In genomic region chr18:51107594-51108305, GRCh38 we compare ENCODE assay signal across 12 cellular contexts.
A peak's percentile ranks its signal among the peaks of the same experiment; 100 is the strongest.
DNase-seq lines count a peak whose midpoint lies in the region; ATAC-seq and TF ChIP-seq lines count a peak whose summit lies in the region.
"Had no signal": no experiment of that assay in that cellular context is flagged by ENCODE, and none has a peak within 500 bp of the region (broad histone marks: within the 10 kb centered on the region; RNA-seq: fewer than 3 reads in every experiment).

No MANE protein-coding gene starts in this region.

- DNase-seq in activated naive CD4-positive, alpha-beta T cell treated with anti-CD3 and anti-CD28 coated beads, Interleukin-2, amount 10 ng/mL, durations not matched to agents 7 days and 5 days, result no peak
- DNase-seq in activated naive CD4-positive, alpha-beta T cell treated with Interleukin-2 at 50 U/mL for 16 hours, result no peak
- DNase-seq in MM.1S (no peak), NCI-H524 (lab: John Stamatoyannopoulos, UW) (no peak), 8988T (no peak)
- no peak for DNase-seq in effector memory CD8-positive, alpha-beta T cell
- peak in 1 of 2 donors; percentile 11 for DNase-seq in stimulated activated naive CD8-positive, alpha-beta T cell treated with anti-CD3 and anti-CD28 coated beads, Interleukin-15, amount 100 ng/mL, for 72 hours
- DNase-seq: gastrocnemius medialis, left ventricle myocardium inferior, NCI-H187, stomach had no signal

- no peaks in the 10 kb centered on the region for H3K79me2 ChIP-seq in MM.1S (ENCODE audit: low read length)

- no peaks in the 10 kb centered on the region for H3K36me3 ChIP-seq in MM.1S (replicated peaks; ENCODE audit: insufficient read depth, low read length)
- H3K36me3 ChIP-seq: gastrocnemius medialis, left ventricle myocardium inferior, stomach had no signal

- H3K9ac ChIP-seq in MM.1S (ENCODE audit: low read length), result no peak overlapping the region

- ATAC-seq in effector memory CD8-positive, alpha-beta T cell (replicated peaks), result no peak
- peak; percentile 51 for ATAC-seq in stimulated activated naive CD8-positive, alpha-beta T cell treated with anti-CD3 and anti-CD28 coated beads, Interleukin-15, amount 100 ng/mL, for 72 hours
- ATAC-seq in HG03520 (IDR thresholded peaks at IDR 0.05; ENCODE audit: unreplicated experiment), result no peak
- ATAC-seq: gastrocnemius medialis had no signal

- no peaks in the 10 kb centered on the region for H3K9me2 ChIP-seq in MM.1S (replicated peaks; ENCODE audit: insufficient read depth, low read length)

- no peaks in the 10 kb centered on the region for H3K27me3 ChIP-seq in MM.1S (replicated peaks; ENCODE audit: insufficient read depth, low read length)
- H3K27me3 ChIP-seq: gastrocnemius medialis, stomach had no signal

- H3K4me3 Mint-ChIP-seq in activated naive CD4-positive, alpha-beta T cell treated with anti-CD3 and anti-CD28 coated beads, Interleukin-2, amount 10 ng/mL, durations not matched to agents 7 days and 5 days, result no peak overlapping the region
- no peak overlapping the region for H3K4me3 Mint-ChIP-seq in effector memory CD8-positive, alpha-beta T cell
- peak overlapping the region in 1 of 2 donors; percentile 52 for H3K4me3 Mint-ChIP-seq in stimulated activated naive CD8-positive, alpha-beta T cell treated with anti-CD3 and anti-CD28 coated beads, Interleukin-15, amount 100 ng/mL, for 72 hours

- no peak for TF ChIP-seq CTCF in MM.1S (IDR thresholded peaks at IDR 0.05; ENCODE audit: low read length)

- peaks cover 10% of the 10 kb centered on the region for H3F3A ChIP-seq in MM.1S (ENCODE audit: insufficient read depth, low read length)

- H3K4me2 ChIP-seq in MM.1S (ENCODE audit: low read depth, low read length), result no peak overlapping the region

- H3K27ac Mint-ChIP-seq in activated naive CD4-positive, alpha-beta T cell treated with anti-CD3 and anti-CD28 coated beads, Interleukin-2, amount 10 ng/mL, durations not matched to agents 7 days and 5 days, result peak overlapping the region; percentile 75
- peak overlapping the region; percentile 44 to 77 for H3K27ac Mint-ChIP-seq in effector memory CD8-positive, alpha-beta T cell
- peak overlapping the region in 1 of 2 donors; percentile 80 for H3K27ac Mint-ChIP-seq in stimulated activated naive CD8-positive, alpha-beta T cell treated with anti-CD3 and anti-CD28 coated beads, Interleukin-15, amount 100 ng/mL, for 72 hours

- no peak overlapping the region for H3K4me3 ChIP-seq in MM.1S (ENCODE audit: low read length)
- H3K4me3 ChIP-seq: gastrocnemius medialis, left ventricle myocardium inferior, stomach had no signal

- H2AFZ ChIP-seq in MM.1S (ENCODE audit: low read length), result peak overlapping the region; percentile 46; the same call in 1 of the 2 replicates

- no peaks in the 10 kb centered on the region for H3K36me3 Mint-ChIP-seq in activated naive CD4-positive, alpha-beta T cell treated with anti-CD3 and anti-CD28 coated beads, Interleukin-2, amount 10 ng/mL, durations not matched to agents 7 days and 5 days
- peaks cover 5% of the 10 kb centered on the region for H3K36me3 Mint-ChIP-seq in effector memory CD8-positive, alpha-beta T cell (ENCODE audit: insufficient read depth)

- H3K4me1 Mint-ChIP-seq in activated naive CD4-positive, alpha-beta T cell treated with anti-CD3 and anti-CD28 coated beads, Interleukin-2, amount 10 ng/mL, durations not matched to agents 7 days and 5 days, result peaks cover 16% of the 10 kb centered on the region
- H3K4me1 Mint-ChIP-seq in effector memory CD8-positive, alpha-beta T cell (ENCODE audit: low read depth in 2 of 2), result peaks cover 12 to 14% of the 10 kb centered on the region in 2 donors
- H3K4me1 Mint-ChIP-seq in stimulated activated naive CD8-positive, alpha-beta T cell treated with anti-CD3 and anti-CD28 coated beads, Interleukin-15, amount 100 ng/mL, for 72 hours, result peaks cover 31% of the 10 kb centered on the region

- no peaks in the 10 kb centered on the region for H3K9me3 ChIP-seq in MM.1S (replicated peaks; ENCODE audit: insufficient read depth, low read length)
- H3K9me3 ChIP-seq: gastrocnemius medialis, left ventricle myocardium inferior, stomach had no signal

- CTCF ChIA-PET in activated naive CD4-positive, alpha-beta T cell treated with anti-CD3 and anti-CD28 coated beads, Interleukin-2, amount 10 ng/mL, durations not matched to agents 7 days and 5 days (lab: Charles Lee), result interaction anchor here (0.6 to 4.2 kb wide), 3 partner anchors 46 to 929 kb away, joined by 3 to 17 read pairs (median 4); no protein-coding TSS in a partner anchor

- H4K20me1 ChIP-seq in MM.1S (ENCODE audit: insufficient read depth, low read length), result no peaks in the 10 kb centered on the region

- peak overlapping the region; percentile 66; the same call in 1 of the 2 replicates for H3K27ac ChIP-seq in MM.1S (ENCODE audit: low read length)
- H3K27ac ChIP-seq: gastrocnemius medialis, left ventricle myocardium inferior, stomach had no signal

- peaks cover 23% of the 10 kb centered on the region for H3K4me1 ChIP-seq in MM.1S (ENCODE audit: low read length)
- H3K4me1 ChIP-seq: gastrocnemius medialis had no signal

- no peaks in the 10 kb centered on the region for H3K27me3 Mint-ChIP-seq in activated naive CD4-positive, alpha-beta T cell treated with anti-CD3 and anti-CD28 coated beads, Interleukin-2, amount 10 ng/mL, durations not matched to agents 7 days and 5 days
- no peaks in the 10 kb centered on the region for H3K27me3 Mint-ChIP-seq in effector memory CD8-positive, alpha-beta T cell
- no peaks in the 10 kb centered on the region for H3K27me3 Mint-ChIP-seq in stimulated activated naive CD8-positive, alpha-beta T cell treated with anti-CD3 and anti-CD28 coated beads, Interleukin-15, amount 100 ng/mL, for 72 hours

- H3K9me3 Mint-ChIP-seq in activated naive CD4-positive, alpha-beta T cell treated with anti-CD3 and anti-CD28 coated beads, Interleukin-2, amount 10 ng/mL, durations not matched to agents 7 days and 5 days, result no peaks in the 10 kb centered on the region
- H3K9me3 Mint-ChIP-seq in effector memory CD8-positive, alpha-beta T cell, result no peaks in the 10 kb centered on the region
- H3K9me3 Mint-ChIP-seq in stimulated activated naive CD8-positive, alpha-beta T cell treated with anti-CD3 and anti-CD28 coated beads, Interleukin-15, amount 100 ng/mL, for 72 hours, result peaks cover 2 to 6% of the 10 kb centered on the region in 2 donors
